In genomic region chr11:68271023-68271780, GRCh38 we compare ENCODE assay signal across 8 cellular contexts. TPM values are rescaled to one million over a fixed set of nuclear protein-coding genes. Genes with fewer than 3 reads are reported as not detected.
DNase-seq lines count a peak whose midpoint lies in the region; ATAC-seq and TF ChIP-seq lines count a peak whose summit lies in the region.

No MANE protein-coding gene starts in this region.

- peak; percentile 24 to 42 (median 24) for TF ChIP-seq CTCF in right lobe of liver (IDR thresholded peaks at IDR 0.05)

- intact Hi-C loops in right lobe of liver (cut with DNase I), result no loop called here

- DNase-seq in NCI-H2196 (lab: John Stamatoyannopoulos, UW; ENCODE audit: unreplicated experiment), result peak; percentile 24
- no peak for DNase-seq in NCI-H2196 treated with DMSO at 0.1 percent for 48 hours (lab: John Stamatoyannopoulos, UW; ENCODE audit: unreplicated experiment)
- peak; percentile 47 for DNase-seq in NCI-H345 treated with DMSO at 0.1 percent for 48 hours (lab: John Stamatoyannopoulos, UW; ENCODE audit: unreplicated experiment)
- peak; percentile 75 for DNase-seq in activated CD4-positive, alpha-beta T cell treated with anti-CD3 and anti-CD28 coated beads for 48 hours
- peak; percentile 49 to 85 for DNase-seq in dermis microvascular lymphatic vessel endothelial cell (ENCODE audit: low read depth in 2 of 2)
- peak in 2 of 3 donors; percentile 55 to 65 for DNase-seq in right lobe of liver
- DNase-seq in stimulated activated CD4-positive, alpha-beta T cell treated with anti-CD3 and anti-CD28 coated beads, Interleukin-4, amount 100 ng/mL, for 4 hours, result peak; percentile 30 to 54

- peaks cover 0 to 48% (median 17%) of the 10 kb centered on the region in 4 donors for H3K4me1 ChIP-seq in right lobe of liver

- ATAC-seq in HG03066 (IDR thresholded peaks at IDR 0.05; ENCODE audit: low read depth, unreplicated experiment) (peak; percentile 32), right lobe of liver (peak; percentile 35 to 55 (median 36))

- peak overlapping the region; percentile 90 to 93 (median 93) for H3K27ac ChIP-seq in right lobe of liver

- peak overlapping the region; percentile 71 to 80 (median 77) for H3K4me3 ChIP-seq in right lobe of liver

- peak; percentile 5 for TF ChIP-seq POLR2A in right lobe of liver (IDR thresholded peaks at IDR 0.05)

- H3K9me3 ChIP-seq in right lobe of liver, result no peaks in the 10 kb centered on the region

- H3K27me3 ChIP-seq in right lobe of liver, result no peaks in the 10 kb centered on the region

- under 1% methylated on average over 17 of the region's 23 CpGs for WGBS in right lobe of liver (ENCODE audit: insufficient coverage, low coverage, low lambda C conversion rate, missing lambda C conversion rate)

- H3K36me3 ChIP-seq in right lobe of liver, result peaks cover 0 to 21% (median 11%) of the 10 kb centered on the region in 4 donors

RNA-seq across cellular contexts. Expression of gene C11orf24, which starts 0.6 kb away (rescaled TPM):
- 5.4 and 5.9 TPM in 2 replicates for total RNA-seq in dermis microvascular lymphatic vessel endothelial cell
- total RNA-seq in right lobe of liver, result 10 to 100 TPM; 39.4 to 70.9 (median 62.4) TPM

RNA-seq across cellular contexts. Expression of gene LRP5, which starts 41.2 kb away (rescaled TPM):
- total RNA-seq in dermis microvascular lymphatic vessel endothelial cell (55.8 and 107 TPM in 2 replicates), right lobe of liver (100 to 1,000 TPM in 2 of 6 experiments, 10 to 100 TPM in 4; 74.4 to 120 (median 88.2) TPM)

RNA-seq across cellular contexts. Expression of gene KMT5B, which starts 58.1 kb away (rescaled TPM):
- total RNA-seq in dermis microvascular lymphatic vessel endothelial cell (16.3 and 20.5 TPM in 2 replicates), right lobe of liver (10 to 100 TPM; 14.3 to 25.9 (median 17.6) TPM)
